ENCODE assay signal across 8 cellular contexts in the genomic region with DNA sequence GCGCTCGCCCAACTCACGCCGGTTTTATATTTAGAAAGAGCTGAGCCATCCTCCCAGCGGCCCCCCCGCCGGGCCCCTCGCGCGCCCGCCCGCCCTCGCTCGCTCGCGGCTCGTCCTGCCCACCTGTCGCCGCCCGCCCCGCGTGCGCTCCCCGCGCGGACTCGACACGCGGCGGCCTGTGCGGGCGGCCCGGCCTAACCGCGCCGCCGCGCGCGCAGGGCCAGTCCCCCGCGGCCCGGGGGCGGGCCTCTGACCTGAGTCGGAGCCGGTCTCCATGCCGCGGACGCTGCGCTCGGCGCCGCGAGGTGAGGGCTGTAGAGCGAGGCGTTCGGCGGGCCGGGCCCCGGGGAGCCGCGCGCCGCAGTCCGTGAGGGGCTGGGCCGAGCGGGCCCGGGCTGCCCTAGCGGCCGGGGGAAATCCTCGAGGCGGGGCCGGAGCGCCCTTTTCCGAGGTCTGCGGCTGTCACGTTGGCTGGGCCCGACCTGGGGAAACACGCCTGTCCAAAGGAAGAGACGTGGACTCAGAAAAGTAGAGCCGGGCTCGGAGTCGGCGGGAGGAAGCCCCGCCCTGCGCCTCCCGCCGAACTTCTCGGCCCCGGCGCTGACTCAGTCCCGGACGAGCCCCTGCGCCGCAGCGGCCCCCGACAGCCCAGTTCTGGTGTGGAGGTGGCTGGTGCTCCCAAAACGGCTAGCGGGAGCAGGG. TPM values are rescaled to one million over a fixed set of nuclear protein-coding genes. Genes with fewer than 3 reads are reported as not detected.
A peak's percentile ranks its signal among the peaks of the same experiment; 100 is the strongest.
DNase-seq lines count a peak whose midpoint lies in the region; ATAC-seq and TF ChIP-seq lines count a peak whose summit lies in the region.

A gene with protein sequence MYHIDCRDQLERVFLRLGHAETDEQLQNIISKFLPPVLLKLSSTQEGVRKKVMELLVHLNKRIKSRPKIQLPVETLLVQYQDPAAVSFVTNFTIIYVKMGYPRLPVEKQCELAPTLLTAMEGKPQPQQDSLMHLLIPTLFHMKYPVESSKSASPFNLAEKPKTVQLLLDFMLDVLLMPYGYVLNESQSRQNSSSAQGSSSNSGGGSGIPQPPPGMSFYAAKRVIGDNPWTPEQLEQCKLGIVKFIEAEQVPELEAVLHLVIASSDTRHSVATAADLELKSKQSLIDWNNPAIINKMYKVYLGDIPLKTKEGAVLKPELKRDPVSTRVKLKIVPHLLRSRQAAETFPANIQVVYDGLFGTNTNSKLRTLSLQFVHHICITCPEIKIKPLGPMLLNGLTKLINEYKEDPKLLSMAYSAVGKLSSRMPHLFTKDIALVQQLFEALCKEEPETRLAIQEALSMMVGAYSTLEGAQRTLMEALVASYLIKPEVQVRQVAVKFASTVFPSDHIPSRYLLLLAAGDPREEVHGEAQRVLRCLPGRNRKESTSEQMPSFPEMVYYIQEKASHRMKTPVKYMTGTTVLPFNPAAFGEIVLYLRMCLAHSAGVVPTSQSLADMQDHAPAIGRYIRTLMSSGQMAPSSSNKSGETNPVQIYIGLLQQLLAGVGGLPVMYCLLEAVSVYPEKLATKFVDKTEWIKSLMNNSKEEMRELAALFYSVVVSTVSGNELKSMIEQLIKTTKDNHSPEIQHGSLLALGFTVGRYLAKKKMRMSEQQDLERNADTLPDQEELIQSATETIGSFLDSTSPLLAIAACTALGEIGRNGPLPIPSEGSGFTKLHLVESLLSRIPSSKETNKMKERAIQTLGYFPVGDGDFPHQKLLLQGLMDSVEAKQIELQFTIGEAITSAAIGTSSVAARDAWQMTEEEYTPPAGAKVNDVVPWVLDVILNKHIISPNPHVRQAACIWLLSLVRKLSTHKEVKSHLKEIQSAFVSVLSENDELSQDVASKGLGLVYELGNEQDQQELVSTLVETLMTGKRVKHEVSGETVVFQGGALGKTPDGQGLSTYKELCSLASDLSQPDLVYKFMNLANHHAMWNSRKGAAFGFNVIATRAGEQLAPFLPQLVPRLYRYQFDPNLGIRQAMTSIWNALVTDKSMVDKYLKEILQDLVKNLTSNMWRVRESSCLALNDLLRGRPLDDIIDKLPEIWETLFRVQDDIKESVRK (N-terminal part only) (minus strand): TSS at position 522 of the 702 bp plus-strand sequence. CDS start 11,465 bp downstream, outside the sequence.

- H3K4me3 ChIP-seq in GM06990 (replicated peaks; ENCODE audit: low read depth, low read length), result peak within 1 kb of the TSS; percentile 90
- peak within 1 kb of the TSS; percentile 80 for H3K4me3 ChIP-seq in H7 (ENCODE audit: insufficient read depth, low read depth, low read length)
- H3K4me3 ChIP-seq in Loucy (ENCODE audit: low read length, poor library complexity, severe bottlenecking), result peak within 1 kb of the TSS; percentile 70
- peak within 1 kb of the TSS; percentile 92 for H3K4me3 ChIP-seq in left ventricle myocardium inferior
- H3K4me3 ChIP-seq in prostate gland, result peak within 1 kb of the TSS; percentile 75 to 85
- H3K4me3 ChIP-seq in upper lobe of right lung, result peak within 1 kb of the TSS; percentile 96

- intact Hi-C loops in left ventricle myocardium inferior (cut with micrococcal nuclease) (no loop called here), prostate gland (cut with DNase I) (loop anchor here (5.0 kb wide), 1 partner anchor 43 kb away; a partner anchor contains a TSS), upper lobe of right lung (cut with DNase I) (no loop called here)

- peak within 1 kb of the TSS; percentile 86 for H3K27ac Mint-ChIP-seq in T-helper 17 cell

- under 1% methylated on average over 69 of the region's 99 CpGs for WGBS in prostate gland

- H3K4me1 ChIP-seq in Loucy (ENCODE audit: insufficient read depth, low read length, poor library complexity, severe bottlenecking) (no peaks in the 10 kb centered on the region), left ventricle myocardium inferior (peaks cover 34% of the 10 kb centered on the region), prostate gland (replicated peaks) (peaks cover 4% of the 10 kb centered on the region), upper lobe of right lung (peaks cover 18% of the 10 kb centered on the region)

- H3K9me2 ChIP-seq in Loucy (replicated peaks; ENCODE audit: low read depth, low read length), result no peaks in the 10 kb centered on the region

- H3K27me3 ChIP-seq in GM06990 (replicated peaks; ENCODE audit: control insufficient read depth, insufficient read depth, low read length), result no peaks in the 10 kb centered on the region
- no peaks in the 10 kb centered on the region for H3K27me3 ChIP-seq in H7 (ENCODE audit: control insufficient read depth, insufficient read depth, low read length)
- H3K27me3 ChIP-seq in Loucy (ENCODE audit: insufficient read depth, low read length, poor library complexity, severe bottlenecking), result no peaks in the 10 kb centered on the region
- H3K27me3 ChIP-seq in left ventricle myocardium inferior (ENCODE audit: low read depth), result no peaks in the 10 kb centered on the region
- no peaks in the 10 kb centered on the region for H3K27me3 ChIP-seq in prostate gland (replicated peaks; ENCODE audit: insufficient read depth)
- no peaks in the 10 kb centered on the region for H3K27me3 ChIP-seq in upper lobe of right lung

- peak; percentile 89 for DNase-seq in GM06990 (ENCODE audit: extremely low read depth, insufficient read length)
- DNase-seq in H7, result peak; percentile 93
- DNase-seq in T-helper 17 cell, result peak; percentile 40 to 54 (median 53)
- peak; percentile 72 for DNase-seq in left ventricle myocardium inferior
- peak; percentile 75 for DNase-seq in prostate gland (ENCODE audit: low spot score)
- peak; percentile 89 for DNase-seq in upper lobe of right lung

- ATAC-seq in T-helper 17 cell (peak; percentile 67), upper lobe of right lung (peak; percentile 88)

- H3K4me2 ChIP-seq in Loucy (ENCODE audit: low read depth, low read length, poor library complexity, severe bottlenecking), result peak within 1 kb of the TSS; percentile 43

- peak; percentile 52 for TF ChIP-seq POLR2A in prostate gland (IDR thresholded peaks at IDR 0.05)

- H3K9ac ChIP-seq in Loucy (ENCODE audit: low read depth, low read length, poor library complexity, severe bottlenecking), result peak within 1 kb of the TSS; percentile 61

- H3K9me3 ChIP-seq in Loucy (ENCODE audit: insufficient read depth, low read depth, low read length) (no peaks in the 10 kb centered on the region), T-helper 17 cell (ENCODE audit: control insufficient read depth, low read length, poor library complexity, severe bottlenecking) (no peaks in the 10 kb centered on the region), left ventricle myocardium inferior (replicated peaks) (no peaks in the 10 kb centered on the region), prostate gland (no peaks in the 10 kb centered on the region), upper lobe of right lung (no peaks in the 10 kb centered on the region)

- peaks cover 22% of the 10 kb centered on the region for H3K4me1 Mint-ChIP-seq in T-helper 17 cell

- no peaks in the 10 kb centered on the region for H3F3A ChIP-seq in Loucy (ENCODE audit: low read depth)

- H3K27me3 Mint-ChIP-seq in T-helper 17 cell, result peaks cover 8% of the 10 kb centered on the region

- TF ChIP-seq CTCF in GM06990 (IDR thresholded peaks at IDR 0.05; ENCODE audit: insufficient read depth, low read length, poor library complexity, severe bottlenecking) (no peak), Loucy (conservative IDR thresholded peaks at IDR 0.05; ENCODE audit: low read length) (no peak), left ventricle myocardium inferior (IDR thresholded peaks at IDR 0.05; ENCODE audit: borderline replicate concordance) (peak; percentile 33), prostate gland (IDR thresholded peaks at IDR 0.05) (no peak), upper lobe of right lung (IDR thresholded peaks at IDR 0.05) (no peak)

- H3K79me2 ChIP-seq in Loucy (ENCODE audit: insufficient read depth, low read length), result peaks cover 20% of the 10 kb centered on the region

- peak within 1 kb of the TSS; percentile 88 for H3K27ac ChIP-seq in angular gyrus (ENCODE audit: low read depth, low read length)
- peak within 1 kb of the TSS; percentile 98 for H3K27ac ChIP-seq in left ventricle myocardium inferior (replicated peaks)
- H3K27ac ChIP-seq in prostate gland, result peak within 1 kb of the TSS; percentile 98 to 99
- H3K27ac ChIP-seq in upper lobe of right lung, result peak within 1 kb of the TSS; percentile 96

- H3K36me3 ChIP-seq in GM06990 (ENCODE audit: control insufficient read depth, insufficient read depth, low read length) (no peaks in the 10 kb centered on the region), H7 (replicated peaks; ENCODE audit: control insufficient read depth, insufficient read depth, low read length) (no peaks in the 10 kb centered on the region), Loucy (ENCODE audit: insufficient read depth, low read length) (no peaks in the 10 kb centered on the region), left ventricle myocardium inferior (no peaks in the 10 kb centered on the region), prostate gland (no peaks in the 10 kb centered on the region), upper lobe of right lung (no peaks in the 10 kb centered on the region)

- H3K36me3 Mint-ChIP-seq in T-helper 17 cell (ENCODE audit: low read depth), result no peaks in the 10 kb centered on the region

- peak within 1 kb of the TSS; percentile 88 for H3K4me3 Mint-ChIP-seq in T-helper 17 cell

- H2AFZ ChIP-seq in Loucy (ENCODE audit: low read length), result peak within 1 kb of the TSS; percentile 60

- peaks cover 5% of the 10 kb centered on the region for H4K20me1 ChIP-seq in Loucy (ENCODE audit: insufficient read depth, low read length, poor library complexity, severe bottlenecking)

RNA-seq across cellular contexts. Expression of the gene that starts here (rescaled TPM):
- 92.6 and 111 TPM in 2 replicates for total RNA-seq in H7 (2014; rRNA removed; shearing (Covaris generic))
- total RNA-seq in T-helper 17 cell, result 10 to 100 TPM; 56.8 to 65.9 TPM
- 115 TPM for total RNA-seq in left ventricle myocardium inferior
- 100 to 1,000 TPM in 1 of 2 donors, 10 to 100 TPM in 1; 87.8 to 103 TPM for total RNA-seq in prostate gland
- total RNA-seq in upper lobe of right lung, result 84.9 TPM

Comparison
In these comparisons a context has a peak if more than half of its experiments do, and no peak if none do; other contexts are left out.
1. Peak in every context shown above with its lines: DNase-seq, ATAC-seq, H3K4me3 ChIP-seq and H3K27ac ChIP-seq.